Comparison of ENCODE assay signal across 1 cellular context in genomic region chr1:23558140-23558871, GRCh38.
A peak's percentile ranks its signal among the peaks of the same experiment; 100 is the strongest.
TF ChIP-seq lines count a peak whose summit lies in the region.

No MANE protein-coding gene starts in this region.

TF ChIP-seq in HepG2, 621 proteins besides CTCF, POLR2A, EP300 and RAD21 (continued from another document and continues in another):
- TF ChIP-seq ZBTB33 (CRISPR knock-in tag; IDR thresholded peaks at IDR 0.05) (no peak), EEA1 (CRISPR knock-in tag; IDR thresholded peaks at IDR 0.05; ENCODE audit: borderline replicate concordance) (peak; percentile 39; the same call in 1 of the 2 replicates), ZNF770 (CRISPR knock-in tag; IDR thresholded peaks at IDR 0.05) (no peak), WIZ (CRISPR knock-in tag; IDR thresholded peaks at IDR 0.05) (no peak), ZNF275 (CRISPR knock-in tag; IDR thresholded peaks at IDR 0.05; ENCODE audit: borderline replicate concordance) (no peak; the same call in 1 of the 2 replicates), POLR2G (IDR thresholded peaks at IDR 0.05; ENCODE audit: low read depth, low read length) (peak; percentile 45; the same call in 1 of the 2 replicates), ZFP62 (CRISPR knock-in tag; IDR thresholded peaks at IDR 0.05) (no peak), ZNF550 (CRISPR knock-in tag; IDR thresholded peaks at IDR 0.05; ENCODE audit: borderline replicate concordance) (peak; percentile 87; the same call in 1 of the 2 replicates), SIN3A (IDR thresholded peaks at IDR 0.05; ENCODE audit: borderline replicate concordance, low read depth, low read length) (peak; percentile 44; the same call in 1 of the 2 replicates), SRSF1 (optimal IDR thresholded peaks at IDR 0.05; ENCODE audit: low read depth, low read length) (peak; percentile 26), NFIB (CRISPR knock-in tag; IDR thresholded peaks at IDR 0.05; ENCODE audit: borderline replicate concordance) (no peak), PAWR (CRISPR knock-in tag; IDR thresholded peaks at IDR 0.05; ENCODE audit: borderline replicate concordance) (no peak), ISX (CRISPR knock-in tag; conservative IDR thresholded peaks at IDR 0.05) (no peak), GFI1 (CRISPR knock-in tag; IDR thresholded peaks at IDR 0.05; ENCODE audit: borderline replicate concordance) (0 out of 2 replicates have a peak, but pooled peaks have one; percentile 51), PRPF4 (IDR thresholded peaks at IDR 0.05; ENCODE audit: low read depth, low read length, poor library complexity, severe bottlenecking) (no peak), ZNF713 (CRISPR knock-in tag; IDR thresholded peaks at IDR 0.05) (no peak), ATF1 (CRISPR knock-in tag; IDR thresholded peaks at IDR 0.05) (no peak), ERF (CRISPR knock-in tag; IDR thresholded peaks at IDR 0.05) (peak; percentile 63; the same call in 1 of the 2 replicates), PHF5A (CRISPR knock-in tag; IDR thresholded peaks at IDR 0.05; ENCODE audit: low read depth, unreplicated experiment) (no peak), ATF7-NPFF (CRISPR knock-in tag; IDR thresholded peaks at IDR 0.05; ENCODE audit: low read depth) (peak; percentile 87), ZNF10 (CRISPR knock-in tag; IDR thresholded peaks at IDR 0.05; ENCODE audit: borderline replicate concordance, low read depth) (no peak), RXRA (CRISPR knock-in tag; IDR thresholded peaks at IDR 0.05) (peak; percentile 64; the same call in 1 of the 2 replicates), NCOA2 (CRISPR knock-in tag; IDR thresholded peaks at IDR 0.05) (peak; percentile 86), ZNF558 (CRISPR knock-in tag; IDR thresholded peaks at IDR 0.05; ENCODE audit: borderline replicate concordance) (no peak; the same call in 1 of the 2 replicates), ETS1 (CRISPR knock-in tag; IDR thresholded peaks at IDR 0.05) (no peak), HDAC1 (CRISPR knock-in tag; IDR thresholded peaks at IDR 0.05) (peak; percentile 78), SKI (IDR thresholded peaks at IDR 0.05; ENCODE audit: partially characterized antibody) (peak; percentile 59), ZNF570 (CRISPR knock-in tag; IDR thresholded peaks at IDR 0.05; ENCODE audit: borderline replicate concordance) (no peak), BCL6 (CRISPR knock-in tag; IDR thresholded peaks at IDR 0.05) (0 out of 2 replicates have a peak, but pooled peaks have one; percentile 9), GLI4 (CRISPR knock-in tag; IDR thresholded peaks at IDR 0.05; ENCODE audit: borderline replicate concordance) (peak; percentile 80; the same call in 1 of the 2 replicates), NFYB (CRISPR knock-in tag; IDR thresholded peaks at IDR 0.05) (0 out of 2 replicates have a peak, but pooled peaks have one; percentile 12), PTBP1 (IDR thresholded peaks at IDR 0.05; ENCODE audit: low read depth, low read length, poor library complexity, severe bottlenecking) (no peak), ZNF331 (CRISPR knock-in tag; IDR thresholded peaks at IDR 0.05) (0 out of 2 replicates have a peak, but pooled peaks have one; percentile 52), ZNF143 (CRISPR knock-in tag; IDR thresholded peaks at IDR 0.05) (no peak), ZNF788 (CRISPR knock-in tag; IDR thresholded peaks at IDR 0.05; ENCODE audit: borderline replicate concordance) (no peak; the same call in 1 of the 2 replicates), ATF7 (IDR thresholded peaks at IDR 0.05) (no peak), ATF7 (CRISPR knock-in tag; IDR thresholded peaks at IDR 0.05) (no peak; the same call in 1 of the 2 replicates)
- TF ChIP-seq, protein P1, sequence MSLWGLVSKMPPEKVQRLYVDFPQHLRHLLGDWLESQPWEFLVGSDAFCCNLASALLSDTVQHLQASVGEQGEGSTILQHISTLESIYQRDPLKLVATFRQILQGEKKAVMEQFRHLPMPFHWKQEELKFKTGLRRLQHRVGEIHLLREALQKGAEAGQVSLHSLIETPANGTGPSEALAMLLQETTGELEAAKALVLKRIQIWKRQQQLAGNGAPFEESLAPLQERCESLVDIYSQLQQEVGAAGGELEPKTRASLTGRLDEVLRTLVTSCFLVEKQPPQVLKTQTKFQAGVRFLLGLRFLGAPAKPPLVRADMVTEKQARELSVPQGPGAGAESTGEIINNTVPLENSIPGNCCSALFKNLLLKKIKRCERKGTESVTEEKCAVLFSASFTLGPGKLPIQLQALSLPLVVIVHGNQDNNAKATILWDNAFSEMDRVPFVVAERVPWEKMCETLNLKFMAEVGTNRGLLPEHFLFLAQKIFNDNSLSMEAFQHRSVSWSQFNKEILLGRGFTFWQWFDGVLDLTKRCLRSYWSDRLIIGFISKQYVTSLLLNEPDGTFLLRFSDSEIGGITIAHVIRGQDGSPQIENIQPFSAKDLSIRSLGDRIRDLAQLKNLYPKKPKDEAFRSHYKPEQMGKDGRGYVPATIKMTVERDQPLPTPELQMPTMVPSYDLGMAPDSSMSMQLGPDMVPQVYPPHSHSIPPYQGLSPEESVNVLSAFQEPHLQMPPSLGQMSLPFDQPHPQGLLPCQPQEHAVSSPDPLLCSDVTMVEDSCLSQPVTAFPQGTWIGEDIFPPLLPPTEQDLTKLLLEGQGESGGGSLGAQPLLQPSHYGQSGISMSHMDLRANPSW (CRISPR knock-in tag; IDR thresholded peaks at IDR 0.05; ENCODE audit: borderline replicate concordance): 0 out of 2 replicates have a peak, but pooled peaks have one; percentile 61
- TF ChIP-seq, protein P2, sequence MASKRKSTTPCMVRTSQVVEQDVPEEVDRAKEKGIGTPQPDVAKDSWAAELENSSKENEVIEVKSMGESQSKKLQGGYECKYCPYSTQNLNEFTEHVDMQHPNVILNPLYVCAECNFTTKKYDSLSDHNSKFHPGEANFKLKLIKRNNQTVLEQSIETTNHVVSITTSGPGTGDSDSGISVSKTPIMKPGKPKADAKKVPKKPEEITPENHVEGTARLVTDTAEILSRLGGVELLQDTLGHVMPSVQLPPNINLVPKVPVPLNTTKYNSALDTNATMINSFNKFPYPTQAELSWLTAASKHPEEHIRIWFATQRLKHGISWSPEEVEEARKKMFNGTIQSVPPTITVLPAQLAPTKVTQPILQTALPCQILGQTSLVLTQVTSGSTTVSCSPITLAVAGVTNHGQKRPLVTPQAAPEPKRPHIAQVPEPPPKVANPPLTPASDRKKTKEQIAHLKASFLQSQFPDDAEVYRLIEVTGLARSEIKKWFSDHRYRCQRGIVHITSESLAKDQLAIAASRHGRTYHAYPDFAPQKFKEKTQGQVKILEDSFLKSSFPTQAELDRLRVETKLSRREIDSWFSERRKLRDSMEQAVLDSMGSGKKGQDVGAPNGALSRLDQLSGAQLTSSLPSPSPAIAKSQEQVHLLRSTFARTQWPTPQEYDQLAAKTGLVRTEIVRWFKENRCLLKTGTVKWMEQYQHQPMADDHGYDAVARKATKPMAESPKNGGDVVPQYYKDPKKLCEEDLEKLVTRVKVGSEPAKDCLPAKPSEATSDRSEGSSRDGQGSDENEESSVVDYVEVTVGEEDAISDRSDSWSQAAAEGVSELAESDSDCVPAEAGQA (IDR thresholded peaks at IDR 0.05; ENCODE audit: low read depth): no peak
- TF ChIP-seq, protein P2 (CRISPR knock-in tag; IDR thresholded peaks at IDR 0.05; ENCODE audit: borderline replicate concordance): no peak
- TF ChIP-seq, protein P3, sequence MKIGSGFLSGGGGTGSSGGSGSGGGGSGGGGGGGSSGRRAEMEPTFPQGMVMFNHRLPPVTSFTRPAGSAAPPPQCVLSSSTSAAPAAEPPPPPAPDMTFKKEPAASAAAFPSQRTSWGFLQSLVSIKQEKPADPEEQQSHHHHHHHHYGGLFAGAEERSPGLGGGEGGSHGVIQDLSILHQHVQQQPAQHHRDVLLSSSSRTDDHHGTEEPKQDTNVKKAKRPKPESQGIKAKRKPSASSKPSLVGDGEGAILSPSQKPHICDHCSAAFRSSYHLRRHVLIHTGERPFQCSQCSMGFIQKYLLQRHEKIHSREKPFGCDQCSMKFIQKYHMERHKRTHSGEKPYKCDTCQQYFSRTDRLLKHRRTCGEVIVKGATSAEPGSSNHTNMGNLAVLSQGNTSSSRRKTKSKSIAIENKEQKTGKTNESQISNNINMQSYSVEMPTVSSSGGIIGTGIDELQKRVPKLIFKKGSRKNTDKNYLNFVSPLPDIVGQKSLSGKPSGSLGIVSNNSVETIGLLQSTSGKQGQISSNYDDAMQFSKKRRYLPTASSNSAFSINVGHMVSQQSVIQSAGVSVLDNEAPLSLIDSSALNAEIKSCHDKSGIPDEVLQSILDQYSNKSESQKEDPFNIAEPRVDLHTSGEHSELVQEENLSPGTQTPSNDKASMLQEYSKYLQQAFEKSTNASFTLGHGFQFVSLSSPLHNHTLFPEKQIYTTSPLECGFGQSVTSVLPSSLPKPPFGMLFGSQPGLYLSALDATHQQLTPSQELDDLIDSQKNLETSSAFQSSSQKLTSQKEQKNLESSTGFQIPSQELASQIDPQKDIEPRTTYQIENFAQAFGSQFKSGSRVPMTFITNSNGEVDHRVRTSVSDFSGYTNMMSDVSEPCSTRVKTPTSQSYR (CRISPR knock-in tag; IDR thresholded peaks at IDR 0.05; ENCODE audit: borderline replicate concordance): no peak; the same call in 1 of the 2 replicates
